In the genomic region with DNA sequence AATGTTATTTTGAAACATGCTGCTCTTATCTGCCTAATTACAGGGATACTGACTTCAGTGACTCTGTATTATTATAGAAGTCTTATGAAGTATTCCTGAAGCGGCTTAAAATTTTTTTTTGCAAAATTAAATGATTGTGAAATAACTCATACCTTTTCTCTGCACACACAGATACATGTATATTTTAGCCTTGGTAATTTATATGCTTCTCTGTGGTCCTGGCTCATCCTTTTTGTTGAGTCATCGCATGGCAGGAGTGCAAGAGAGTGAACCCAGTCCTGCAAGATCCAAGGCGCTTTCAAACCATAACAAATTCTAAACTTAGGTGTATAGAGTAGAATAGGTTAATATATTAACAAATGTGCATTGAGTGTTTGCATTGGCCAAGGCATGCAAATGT, we compare ENCODE assay signal across 16 cellular contexts. TPM values are rescaled to one million over a fixed set of nuclear protein-coding genes. Genes with fewer than 3 reads are reported as not detected.
DNase-seq lines count a peak whose midpoint lies in the region; TF ChIP-seq lines count a peak whose summit lies in the region.
"Had no signal": no experiment of that assay in that cellular context is flagged by ENCODE, and none has a peak within 500 bp of the region (broad histone marks: within the 10 kb centered on the region; RNA-seq: fewer than 3 reads in every experiment).

No MANE protein-coding gene starts in this region.

- H4K20me1 ChIP-seq in Karpas-422 (ENCODE audit: insufficient read depth, low read depth, low read length) = peaks cover 66% of the 10 kb centered on the region

- H3K9me3 Mint-ChIP-seq in CD8-positive, alpha-beta memory T cell = no peaks in the 10 kb centered on the region
- H3K9me3 Mint-ChIP-seq in chondrocyte (ENCODE audit: low read depth) = no peaks in the 10 kb centered on the region
- H3K9me3 Mint-ChIP-seq: activated CD4-positive, alpha-beta T cell treated with anti-CD3 and anti-CD28 coated beads, Interleukin-2, amount 10 ng/mL, durations not matched to agents 24 days and 14 days; activated T-helper 2 cell treated with anti-CD3 and anti-CD28 coated beads, Interferon-gamma antibody, Interleukin-2, Interleukin-4, amounts not matched to agents 10 μg/mL and 5 μg/mL and 100 μg/mL, durations not matched to agents 14 hours and 24 hours and 36 hours; stimulated activated naive CD8-positive, alpha-beta T cell treated with anti-CD3 and anti-CD28 coated beads, Interleukin-15, Interleukin-2, amounts not matched to agents 100 ng/mL and 50 ng/mL, for 24 hours had no signal

- H3K79me2 ChIP-seq in Karpas-422 (ENCODE audit: low read length) = peaks cover 99% of the 10 kb centered on the region

- no peaks in the 10 kb centered on the region for H3K27me3 ChIP-seq in CD8-positive, alpha-beta memory T cell (ENCODE audit: insufficient read depth, low read length, poor library complexity, severe bottlenecking)
- H3K27me3 ChIP-seq in MG63 (no peaks in the 10 kb centered on the region), muscle layer of colon (ENCODE audit: control insufficient read depth in 1 of 2, insufficient read depth in 2 of 2, low read length in 2 of 2) (no peaks in the 10 kb centered on the region), Karpas-422 (ENCODE audit: low read length) (no peaks in the 10 kb centered on the region)

- no peak overlapping the region for H3K9ac ChIP-seq in muscle layer of colon (ENCODE audit: low read length)
- no peak overlapping the region for H3K9ac ChIP-seq in Karpas-422 (ENCODE audit: low read length)

- peaks cover 64% of the 10 kb centered on the region for H3K4me1 ChIP-seq in CD8-positive, alpha-beta memory T cell (ENCODE audit: insufficient read depth, low read length)
- peaks cover 31% of the 10 kb centered on the region for H3K4me1 ChIP-seq in muscle layer of colon (ENCODE audit: insufficient read depth, low read length)
- H3K4me1 ChIP-seq in Karpas-422 (ENCODE audit: low read length) = peaks cover 37% of the 10 kb centered on the region

- DNase-seq in CD8-positive, alpha-beta memory T cell = no peak
- DNase-seq in MG63 = peak; percentile 60
- DNase-seq in chondrocyte (ENCODE audit: low spot score) = no peak
- no peak for DNase-seq in GDM1 (lab: John Stamatoyannopoulos, UW)
- no peak for DNase-seq in Kasumi-1 (lab: John Stamatoyannopoulos, UW)
- no peak for DNase-seq in Karpas-422
- no peak for DNase-seq in SHP77 (lab: John Stamatoyannopoulos, UW)
- DNase-seq: activated CD4-positive, alpha-beta T cell treated with anti-CD3 and anti-CD28 coated beads, Interleukin-2, amount 10 ng/mL, durations not matched to agents 24 days and 14 days; glutamatergic neuron; lower lobe of right lung; NCI-H1436 treated with DMSO at 0.1 percent for 48 hours; NCI-H748 treated with DMSO at 0.1 percent for 48 hours; stimulated activated CD4-positive, alpha-beta T cell treated with anti-CD3 and anti-CD28 coated beads, Interleukin-4, amount 100 ng/mL, for 1 hour had no signal

- no peak overlapping the region for H2AFZ ChIP-seq in Karpas-422 (ENCODE audit: low read length)

- no peak for TF ChIP-seq CTCF in chondrocyte (IDR thresholded peaks at IDR 0.05)

- no peak overlapping the region for H3K4me3 ChIP-seq in CD8-positive, alpha-beta memory T cell (ENCODE audit: low read length)
- no peak overlapping the region for H3K4me3 ChIP-seq in MG63
- H3K4me3 ChIP-seq in muscle layer of colon (ENCODE audit: low read depth in 1 of 2, low read length in 2 of 2) = no peak overlapping the region
- no peak overlapping the region for H3K4me3 ChIP-seq in Karpas-422 (ENCODE audit: low read length)
- H3K4me3 ChIP-seq: lower lobe of right lung had no signal

- H3K27ac Mint-ChIP-seq in CD8-positive, alpha-beta memory T cell = peak overlapping the region in 1 of 8 donors; percentile 0
- H3K27ac Mint-ChIP-seq in chondrocyte (ENCODE audit: unreplicated experiment) = peak overlapping the region; percentile 27
- H3K27ac Mint-ChIP-seq: activated CD4-positive, alpha-beta T cell treated with anti-CD3 and anti-CD28 coated beads, Interleukin-2, amount 10 ng/mL, durations not matched to agents 24 days and 14 days; activated T-helper 2 cell treated with anti-CD3 and anti-CD28 coated beads, Interferon-gamma antibody, Interleukin-2, Interleukin-4, amounts not matched to agents 10 μg/mL and 5 μg/mL and 100 μg/mL, durations not matched to agents 14 hours and 24 hours and 36 hours; stimulated activated naive CD8-positive, alpha-beta T cell treated with anti-CD3 and anti-CD28 coated beads, Interleukin-15, Interleukin-2, amounts not matched to agents 100 ng/mL and 50 ng/mL, for 24 hours had no signal

- CTCF ChIA-PET in CD8-positive, alpha-beta memory T cell (lab: Charles Lee) = no interaction called here

- H3K36me3 ChIP-seq in CD8-positive, alpha-beta memory T cell (ENCODE audit: insufficient read depth, low read length) = no peaks in the 10 kb centered on the region
- H3K36me3 ChIP-seq in MG63 (peaks cover 42% of the 10 kb centered on the region), muscle layer of colon (ENCODE audit: insufficient read depth, low read length) (no peaks in the 10 kb centered on the region), Karpas-422 (ENCODE audit: insufficient read depth, low read length) (peaks cover 26% of the 10 kb centered on the region; the same call in 1 of the 2 replicates)

- peaks cover 0 to 52% (median 15%) of the 10 kb centered on the region in 3 donors for H3K36me3 Mint-ChIP-seq in CD8-positive, alpha-beta memory T cell
- peaks cover 3% of the 10 kb centered on the region for H3K36me3 Mint-ChIP-seq in chondrocyte (ENCODE audit: low read depth)

- H3K27ac ChIP-seq in CD8-positive, alpha-beta memory T cell (ENCODE audit: low read depth, low read length) = no peak overlapping the region
- H3K27ac ChIP-seq in muscle layer of colon (ENCODE audit: low read depth, low read length) (peak overlapping the region; percentile 19), Karpas-422 (ENCODE audit: low read length) (no peak overlapping the region)
- H3K27ac ChIP-seq: lower lobe of right lung had no signal

- POLR2A ChIA-PET in CD8-positive, alpha-beta memory T cell (lab: Charles Lee) = no interaction called here

- no peaks in the 10 kb centered on the region for H3K9me3 ChIP-seq in CD8-positive, alpha-beta memory T cell (ENCODE audit: low read length)
- H3K9me3 ChIP-seq in MG63 (no peaks in the 10 kb centered on the region), muscle layer of colon (ENCODE audit: low read length) (no peaks in the 10 kb centered on the region), Karpas-422 (ENCODE audit: low read length) (no peaks in the 10 kb centered on the region)
- H3K9me3 ChIP-seq: lower lobe of right lung had no signal

- H3K9me2 ChIP-seq in Karpas-422 (replicated peaks; ENCODE audit: insufficient read depth, low read length) = no peaks in the 10 kb centered on the region

- peaks cover 72 to 96% (median 94%) of the 10 kb centered on the region in 3 donors for H3K4me1 Mint-ChIP-seq in CD8-positive, alpha-beta memory T cell
- peaks cover 51% of the 10 kb centered on the region for H3K4me1 Mint-ChIP-seq in chondrocyte (ENCODE audit: low read depth)

- H3K4me3 Mint-ChIP-seq in CD8-positive, alpha-beta memory T cell = peak overlapping the region in 4 of 7 donors; percentile 10 to 34 (median 31)
- H3K4me3 Mint-ChIP-seq in chondrocyte (ENCODE audit: unreplicated experiment) = no peak overlapping the region
- H3K4me3 Mint-ChIP-seq: activated CD4-positive, alpha-beta T cell treated with anti-CD3 and anti-CD28 coated beads, Interleukin-2, amount 10 ng/mL, durations not matched to agents 24 days and 14 days; stimulated activated naive CD8-positive, alpha-beta T cell treated with anti-CD3 and anti-CD28 coated beads, Interleukin-15, Interleukin-2, amounts not matched to agents 100 ng/mL and 50 ng/mL, for 24 hours had no signal

- H3K27me3 Mint-ChIP-seq in CD8-positive, alpha-beta memory T cell = no peaks in the 10 kb centered on the region
- H3K27me3 Mint-ChIP-seq in chondrocyte (ENCODE audit: low read depth) = no peaks in the 10 kb centered on the region
- H3K27me3 Mint-ChIP-seq: activated CD4-positive, alpha-beta T cell treated with anti-CD3 and anti-CD28 coated beads, Interleukin-2, amount 10 ng/mL, durations not matched to agents 24 days and 14 days; stimulated activated naive CD8-positive, alpha-beta T cell treated with anti-CD3 and anti-CD28 coated beads, Interleukin-15, Interleukin-2, amounts not matched to agents 100 ng/mL and 50 ng/mL, for 24 hours had no signal

- H3K4me2 ChIP-seq in Karpas-422 (ENCODE audit: low read depth, low read length, poor library complexity, severe bottlenecking) = no peak overlapping the region

RNA-seq across cellular contexts. Expression of gene CCNT2, which starts 8.6 kb away (rescaled TPM):
- total RNA-seq in CD8-positive, alpha-beta memory T cell = 10 to 100 TPM; 35.1 to 36.8 TPM
- polyA plus RNA-seq in CD8-positive, alpha-beta memory T cell = 15.5 TPM
- 9.0 and 11.2 TPM in 2 replicates for total RNA-seq in MG63 (2014; rRNA removed; shearing (Covaris generic); ENCODE audit: low replicate concordance)
- total RNA-seq in chondrocyte = 29.2 to 31.5 TPM (median 30.6 TPM) in 3 replicates
- 15.0 and 42.9 TPM in 2 replicates for total RNA-seq in Karpas-422 (2014; rRNA removed; shearing (Covaris generic); ENCODE audit: low replicate concordance)
